ENCODE assay signal across 12 cellular contexts in genomic region chr7:22724861-22725260, GRCh38.
"Had no signal": no experiment of that assay in that cellular context is flagged by ENCODE, and none has a peak within 500 bp of the region (broad histone marks: within the 10 kb centered on the region; RNA-seq: fewer than 3 reads in every experiment).

No MANE protein-coding gene starts in this region.

- H3K9me3 ChIP-seq: body of pancreas, gastroesophageal sphincter, left lung, right atrium auricular region, suprapubic skin, upper lobe of left lung had no signal

- H3K27ac Mint-ChIP-seq: T-helper 2 cell treated with Interferon-gamma antibody and Interleukin-4, amounts not matched to agents 5 μg/mL and 100 μg/mL, for 36 hours had no signal

- H3K4me3 ChIP-seq: body of pancreas, coronary artery, gastroesophageal sphincter, left lung, right atrium auricular region, suprapubic skin, upper lobe of left lung had no signal

- H3K27ac ChIP-seq: body of pancreas, coronary artery, right atrium auricular region, suprapubic skin had no signal

- H3K9me3 Mint-ChIP-seq: T-helper 2 cell treated with Interferon-gamma antibody and Interleukin-4, amounts not matched to agents 5 μg/mL and 100 μg/mL, for 36 hours had no signal

- ATAC-seq: body of pancreas; gastroesophageal sphincter; left lung; stimulated activated naive CD8-positive, alpha-beta T cell treated with anti-CD3 and anti-CD28 coated beads, Interleukin-15, Interleukin-2, amounts not matched to agents 100 U/mL and 50 U/mL, for 24 hours had no signal

- H3K4me3 Mint-ChIP-seq: T-helper 2 cell treated with Interferon-gamma antibody and Interleukin-4, amounts not matched to agents 5 μg/mL and 100 μg/mL, for 36 hours had no signal

- H3K36me3 ChIP-seq: gastroesophageal sphincter, right atrium auricular region, suprapubic skin had no signal

- DNase-seq: activated naive CD4-positive, alpha-beta T cell treated with Interleukin-2 at 50 U/mL for 16 hours; body of pancreas; central memory CD4-positive, alpha-beta T cell; effector CD8-positive, alpha-beta T cell; left lung; stimulated activated naive CD8-positive, alpha-beta T cell treated with anti-CD3 and anti-CD28 coated beads, Interleukin-15, Interleukin-2, amounts not matched to agents 100 U/mL and 50 U/mL, for 24 hours; upper lobe of left lung had no signal

- H3K27me3 ChIP-seq: body of pancreas, gastroesophageal sphincter, right atrium auricular region, suprapubic skin, upper lobe of left lung had no signal
